ENCODE assay signal across 8 cellular contexts in genomic region chr6:33276864-33277662, GRCh38. TPM values are rescaled to one million over a fixed set of nuclear protein-coding genes. Genes with fewer than 3 reads are reported as not detected.
DNase-seq lines count a peak whose midpoint lies in the region; ATAC-seq and TF ChIP-seq lines count a peak whose summit lies in the region.

TSS of gene B3GALT4 (plus strand) at chr6:33277123. CDS start at chr6:33277420, 297 bp downstream.

- peak within 1 kb of the TSS; percentile 93 for H3K27ac ChIP-seq in Karpas-422 (ENCODE audit: low read length)
- H3K27ac ChIP-seq in prostate gland, result peak within 1 kb of the TSS; percentile 87

- peak; percentile 80 for DNase-seq in EL
- peak; percentile 95 for DNase-seq in Karpas-422
- DNase-seq in T-cell, result peak in 33 of 34 experiments; percentile 36 to 72 (median 51)
- DNase-seq in amniotic epithelial cell (ENCODE audit: low read depth), result peak; percentile 71
- DNase-seq in left ventricle myocardium superior, result peak; percentile 87
- DNase-seq in prostate gland (ENCODE audit: low spot score), result peak; percentile 76

- CTCF ChIA-PET in T-cell (lab: Charles Lee), result interaction anchor here (0.6 to 1.9 kb wide), 10 partner anchors 12 to 307 kb away, joined by 3 to 6 read pairs (median 4); partner anchors contain the start of genes PFDN6 (in 1 of the 2), RGL2 (in 1 of the 2) and WDR46 (in 1 of the 2)

- 2% methylated on average over 79 of the region's 80 CpGs for WGBS in prostate gland

- intact Hi-C loops in left ventricle myocardium superior (cut with micrococcal nuclease) (no loop called here), prostate gland (cut with DNase I) (no loop called here)

- H3K4me1 ChIP-seq in Karpas-422 (ENCODE audit: low read length) (peaks cover 66% of the 10 kb centered on the region), prostate gland (replicated peaks) (peaks cover 28% of the 10 kb centered on the region)

- H3K4me3 Mint-ChIP-seq in T-cell, result peak within 1 kb of the TSS; percentile 90 to 94 (median 92)

- peaks cover 64 to 73% (median 68%) of the 10 kb centered on the region in 3 donors for H3K4me1 Mint-ChIP-seq in T-cell

- no peaks in the 10 kb centered on the region for H3K9me2 ChIP-seq in Karpas-422 (replicated peaks; ENCODE audit: insufficient read depth, low read length)

- peak; percentile 17 to 62 (median 41) for TF ChIP-seq CTCF in prostate gland (IDR thresholded peaks at IDR 0.05)

- peak within 1 kb of the TSS; percentile 90 for H3K4me2 ChIP-seq in Karpas-422 (ENCODE audit: low read depth, low read length, poor library complexity, severe bottlenecking)

- peak within 1 kb of the TSS; percentile 80 for H3K4me3 ChIP-seq in Karpas-422 (ENCODE audit: low read length)
- peak within 1 kb of the TSS; percentile 55 to 74 for H3K4me3 ChIP-seq in prostate gland

- no peak within 1 kb of the TSS for H2AFZ ChIP-seq in Karpas-422 (ENCODE audit: low read length)

- H4K20me1 ChIP-seq in Karpas-422 (ENCODE audit: insufficient read depth, low read depth, low read length), result peaks cover 40% of the 10 kb centered on the region

- H3K27ac Mint-ChIP-seq in T-cell, result peak within 1 kb of the TSS; percentile 94 to 96

- H3K36me3 ChIP-seq in Karpas-422 (ENCODE audit: insufficient read depth, low read length), result peaks cover 43% of the 10 kb centered on the region
- H3K36me3 ChIP-seq in prostate gland, result no peaks in the 10 kb centered on the region

- POLR2A ChIA-PET in T-cell (lab: Charles Lee), result interaction anchor here (0.6 to 3.0 kb wide), 8 partner anchors 12 to 1081 kb away, joined by 3 to 10 read pairs (median 3); partner anchors contain the start of genes PFDN6 (in 2 of the 2), WDR46 (in 2 of the 2), CUTA (in 1 of the 2) and ZBTB22 (in 1 of the 2)

- no peaks in the 10 kb centered on the region for H3K9me3 ChIP-seq in Karpas-422 (ENCODE audit: low read length)
- no peaks in the 10 kb centered on the region for H3K9me3 ChIP-seq in prostate gland

- no peaks in the 10 kb centered on the region for H3K9me3 Mint-ChIP-seq in T-cell

- peak; percentile 60 for TF ChIP-seq POLR2A in prostate gland (IDR thresholded peaks at IDR 0.05)

- ATAC-seq in GM21529 (IDR thresholded peaks at IDR 0.05; ENCODE audit: unreplicated experiment), result peak; percentile 53
- ATAC-seq in T-cell (replicated peaks in 1 of 4), result peak; percentile 71 to 76 (median 73)
- peak; percentile 76 for ATAC-seq in left ventricle myocardium superior
- ATAC-seq in HG03469 (IDR thresholded peaks at IDR 0.05; ENCODE audit: unreplicated experiment), result no peak

- H3K36me3 Mint-ChIP-seq in T-cell, result peaks cover 43% of the 10 kb centered on the region

- H3K27me3 Mint-ChIP-seq in T-cell, result no peaks in the 10 kb centered on the region

- H3K27me3 ChIP-seq in Karpas-422 (ENCODE audit: low read length) (no peaks in the 10 kb centered on the region), prostate gland (replicated peaks; ENCODE audit: insufficient read depth) (no peaks in the 10 kb centered on the region)

- H3K79me2 ChIP-seq in Karpas-422 (ENCODE audit: low read length), result peaks cover 31% of the 10 kb centered on the region

- H3K9ac ChIP-seq in Karpas-422 (ENCODE audit: low read length), result peak within 1 kb of the TSS; percentile 91

RNA-seq across cellular contexts. Expression of gene B3GALT4, which starts in this region (rescaled TPM):
- 3.4 and 16.2 TPM in 2 replicates for total RNA-seq in Karpas-422 (2014; rRNA removed; shearing (Covaris generic); ENCODE audit: low replicate concordance)
- total RNA-seq in T-cell (10 to 100 TPM; 12.2 to 47.2 (median 40.4) TPM), left ventricle myocardium superior (6.9 TPM), prostate gland (10 to 100 TPM; 15.8 to 21.4 TPM)
